Comparison of ENCODE assay signal across 8 cellular contexts in genomic region chr12:122886851-122887816, GRCh38. TPM values are rescaled to one million over a fixed set of nuclear protein-coding genes. Genes with fewer than 3 reads are reported as not detected.
A peak's percentile ranks its signal among the peaks of the same experiment; 100 is the strongest.
DNase-seq lines count a peak whose midpoint lies in the region; ATAC-seq and TF ChIP-seq lines count a peak whose summit lies in the region.

No MANE protein-coding gene starts in this region.

- no peak overlapping the region for H2AFZ ChIP-seq in osteoblast (ENCODE audit: low read length)

- DNase-seq in A673 (ENCODE audit: low spot score) (no peak), RPMI8226 (peak; percentile 92), dermis blood vessel endothelial cell (peak; percentile 78), osteoblast (ENCODE audit: insufficient read length, low spot score, missing footprints) (no peak), NCI-H1105 (lab: John Stamatoyannopoulos, UW) (no peak), NCI-H2171 (lab: John Stamatoyannopoulos, UW) (no peak)

- CTCF ChIA-PET in A673 (lab: Charles Lee) = no interaction called here

- H3K27ac ChIP-seq in A673 (ENCODE audit: low read depth, low read length, poor library complexity, severe bottlenecking) (peak overlapping the region; percentile 72), osteoblast (ENCODE audit: low read depth, low read length) (peak overlapping the region; percentile 38)

- H3K36me3 ChIP-seq in A673 (ENCODE audit: insufficient read depth, low read length, poor library complexity, severe bottlenecking) (no peaks in the 10 kb centered on the region), osteoblast (ENCODE audit: insufficient read depth, low read length) (no peaks in the 10 kb centered on the region)

- H3K4me3 ChIP-seq in A673 (ENCODE audit: low read depth, low read length, poor library complexity, severe bottlenecking) (no peak overlapping the region), osteoblast (ENCODE audit: insufficient read depth, low read length) (no peak overlapping the region)

- H4K20me1 ChIP-seq in osteoblast (ENCODE audit: insufficient read depth, low read length) = peaks cover 63% of the 10 kb centered on the region

- TF ChIP-seq CTCF in A673 (conservative IDR thresholded peaks at IDR 0.05; ENCODE audit: low read depth, low read length) = no peak
- TF ChIP-seq CTCF in osteoblast (IDR thresholded peaks at IDR 0.05; ENCODE audit: extremely low read depth, low read depth, low read length) = no peak

- H3K4me2 ChIP-seq in osteoblast (ENCODE audit: insufficient read depth, low read length) = peak overlapping the region; percentile 10

- H3K9me3 ChIP-seq in A673 (ENCODE audit: low read depth, low read length, poor library complexity, severe bottlenecking) (no peaks in the 10 kb centered on the region), osteoblast (ENCODE audit: low read depth, low read length) (no peaks in the 10 kb centered on the region)

- no peaks in the 10 kb centered on the region for H3K27me3 ChIP-seq in A673 (replicated peaks; ENCODE audit: insufficient read depth, low read depth, low read length, poor library complexity)
- no peaks in the 10 kb centered on the region for H3K27me3 ChIP-seq in osteoblast (ENCODE audit: insufficient read depth, low read length)

- no TSS peak for BruUV-seq in A673 (replicated peaks; lab: Mats Ljungman, UMichigan)

- intact Hi-C loops in A673 (cut with micrococcal nuclease; ENCODE audit: unreplicated experiment) = no loop called here

- peaks cover 56% of the 10 kb centered on the region for H3K4me1 ChIP-seq in A673 (ENCODE audit: insufficient read depth, low read length, poor library complexity, severe bottlenecking)
- peaks cover 53% of the 10 kb centered on the region for H3K4me1 ChIP-seq in osteoblast (ENCODE audit: insufficient read depth, low read length)

- H3K79me2 ChIP-seq in osteoblast (ENCODE audit: insufficient read depth, low read length) = peaks cover 90% of the 10 kb centered on the region

- POLR2A ChIA-PET in A673 (lab: Charles Lee; ENCODE audit: low non-redundant PET) = no interaction called here

- ATAC-seq in GM18907 (IDR thresholded peaks at IDR 0.05; ENCODE audit: unreplicated experiment) (peak; percentile 79), HG03108 (IDR thresholded peaks at IDR 0.05; ENCODE audit: unreplicated experiment) (peak; percentile 68)

RNA-seq across cellular contexts. Expression of gene VPS37B, which starts 8.8 kb away (rescaled TPM):
- 30.2 and 34.4 TPM in 2 replicates for total RNA-seq in A673 (2021)
- total RNA-seq in dermis blood vessel endothelial cell = 19.6 and 21.2 TPM in 2 replicates
- total RNA-seq in osteoblast = 19.2 and 20.6 TPM in 2 replicates

RNA-seq across cellular contexts. Expression of gene HIP1R, which starts 51.9 kb away (rescaled TPM):
- total RNA-seq in A673 (2021) (27.0 and 30.4 TPM in 2 replicates), dermis blood vessel endothelial cell (132 and 200 TPM in 2 replicates), osteoblast (19.4 and 21.0 TPM in 2 replicates)

Comparison
In these comparisons a context has a peak if more than half of its experiments do, and no peak if none do; other contexts are left out.
1. DNase-seq: peak in RPMI8226 (single experiment) and dermis blood vessel endothelial cell (single experiment); none in A673 (single experiment), osteoblast (single experiment), NCI-H1105 (single experiment) and NCI-H2171 (single experiment).